In the genomic region with DNA sequence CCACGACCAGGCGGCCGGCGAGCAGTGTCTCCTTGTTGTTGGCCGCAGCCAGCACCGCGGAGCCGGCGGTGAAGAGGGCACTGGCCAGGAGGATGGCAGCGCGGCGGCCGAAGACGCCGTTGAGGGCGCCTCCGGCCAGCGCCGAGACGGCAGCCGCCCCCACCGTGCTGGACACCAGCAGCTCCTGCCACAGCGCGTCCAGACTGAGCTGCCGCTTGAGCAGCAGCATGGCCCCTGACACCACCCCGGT, we compare ENCODE assay signal across 1 cellular context.
TF ChIP-seq lines count a peak whose summit lies in the region.

No MANE protein-coding gene starts in this region.

TF ChIP-seq in H1, 55 proteins besides CTCF, POLR2A, EP300 and RAD21 (continued from another document):
- TF ChIP-seq, protein P1, sequence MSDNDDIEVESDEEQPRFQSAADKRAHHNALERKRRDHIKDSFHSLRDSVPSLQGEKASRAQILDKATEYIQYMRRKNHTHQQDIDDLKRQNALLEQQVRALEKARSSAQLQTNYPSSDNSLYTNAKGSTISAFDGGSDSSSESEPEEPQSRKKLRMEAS (IDR thresholded peaks at IDR 0.05), result 0 out of 2 replicates have a peak, but pooled peaks have one; percentile 13
- TF ChIP-seq HDAC2 (IDR thresholded peaks at IDR 0.05; ENCODE audit: borderline replicate concordance in 1 of 2, low read depth in 2 of 2, low read length in 2 of 2) (0 out of 4 replicates have a peak, but pooled peaks of 1 of the 2 experiments have one; percentile 13), CHD1 (IDR thresholded peaks at IDR 0.05; ENCODE audit: low read depth, low read length) (no peak), CBX8 (IDR thresholded peaks at IDR 0.05; ENCODE audit: borderline replicate concordance, low read depth, low read length) (no peak), KDM5A (IDR thresholded peaks at IDR 0.05; ENCODE audit: low read length) (no peak), ZNF274 (IDR thresholded peaks at IDR 0.05; ENCODE audit: borderline replicate concordance, extremely low read depth, low read length) (no peak)
